ENCODE assay signal across 20 cellular contexts in genomic region chr4:132839070-132839469, GRCh38.
"Had no signal": no experiment of that assay in that cellular context is flagged by ENCODE, and none has a peak within 500 bp of the region (broad histone marks: within the 10 kb centered on the region; RNA-seq: fewer than 3 reads in every experiment).

No MANE protein-coding gene starts in this region.

- H3K4me2 ChIP-seq: PC-9 had no signal

- H2AFZ ChIP-seq: PC-9 had no signal

- H3K4me3 ChIP-seq: PC-9, Peyer's patch, SJCRH30 had no signal

- DNase-seq: Kasumi-1, KG1, MM.1S, NCI-H1092 treated with DMSO at 0.1 percent for 48 hours, NCI-H1436, NCI-H187, NCI-H2029, NCI-H2107, NCI-H2227 treated with DMSO at 0.1 percent for 48 hours, NCI-H446, NCI-H510A, NCI-H524 treated with DMSO at 0.1 percent for 48 hours, NCI-H69, NCI-H774, PC-9, Peyer's patch, SHP77 treated with DMSO at 0.1 percent for 48 hours, SJCRH30, T-helper 1 cell had no signal

- H3K27me3 ChIP-seq: Peyer's patch, SJCRH30 had no signal

- H3K36me3 ChIP-seq: Peyer's patch, SJCRH30 had no signal

- H3K4me1 ChIP-seq: Peyer's patch, SJCRH30 had no signal

- H3K27ac ChIP-seq: HL-60, PC-9, Peyer's patch, SJCRH30 had no signal

- H3K9me3 ChIP-seq: SJCRH30 had no signal
